12 cellular contexts compared by ENCODE assay signal in genomic region chr17:50111687-50112655, GRCh38. TPM values are rescaled to one million over a fixed set of nuclear protein-coding genes. Genes with fewer than 3 reads are reported as not detected.
DNase-seq lines count a peak whose midpoint lies in the region; ATAC-seq and TF ChIP-seq lines count a peak whose summit lies in the region.
"Had no signal": no experiment of that assay in that cellular context is flagged by ENCODE, and none has a peak within 500 bp of the region (broad histone marks: within the 10 kb centered on the region; RNA-seq: fewer than 3 reads in every experiment).

No MANE protein-coding gene starts in this region.

- peaks cover 13% of the 10 kb centered on the region for H3K27me3 Mint-ChIP-seq in activated CD4-positive, alpha-beta memory T cell treated with anti-CD3 and anti-CD28 coated beads for 36 hours
- peaks cover 12% of the 10 kb centered on the region for H3K27me3 Mint-ChIP-seq in activated T-helper 17 cell treated with anti-CD3 and anti-CD28 coated beads, Interleukin-2, amount 50 U/mL, for 72 hours

- POLR2A ChIA-PET in activated CD4-positive, alpha-beta memory T cell treated with anti-CD3 and anti-CD28 coated beads for 36 hours (lab: Charles Lee): no interaction called here

- H3K36me3 Mint-ChIP-seq in activated CD4-positive, alpha-beta memory T cell treated with anti-CD3 and anti-CD28 coated beads for 36 hours: no peaks in the 10 kb centered on the region
- H3K36me3 Mint-ChIP-seq in activated T-helper 17 cell treated with anti-CD3 and anti-CD28 coated beads, Interleukin-2, amount 50 U/mL, for 72 hours (ENCODE audit: low read depth): no peaks in the 10 kb centered on the region

- CTCF ChIA-PET in activated CD4-positive, alpha-beta memory T cell treated with anti-CD3 and anti-CD28 coated beads for 36 hours (lab: Charles Lee): interaction anchor here (0.9 to 3.0 kb wide), 4 partner anchors 8 to 49 kb away, joined by 3 to 14 read pairs (median 4); partner anchors contain the start of gene PDK2

- peak; percentile 76 for ATAC-seq in body of pancreas
- no peak for ATAC-seq in GM18867 (IDR thresholded peaks at IDR 0.05; ENCODE audit: unreplicated experiment)
- no peak for ATAC-seq in activated T-helper 17 cell treated with anti-CD3 and anti-CD28 coated beads, Interleukin-2, amount 50 U/mL, for 72 hours (replicated peaks)

- DNase-seq in ELF-1 (ENCODE audit: low read depth, low spot score): peak; percentile 81
- peak; percentile 58 to 86 (median 72) for DNase-seq in body of pancreas
- DNase-seq in activated CD4-positive, alpha-beta memory T cell treated with anti-CD3 and anti-CD28 coated beads for 36 hours: no peak
- no peak for DNase-seq in activated CD4-positive, alpha-beta T cell treated with anti-CD3 and anti-CD28 coated beads for 48 hours
- DNase-seq: activated naive CD4-positive, alpha-beta T cell treated with Interleukin-2 at 50 U/mL for 16 hours; CD4-positive, CD25-positive, alpha-beta regulatory T cell; NCI-H748 treated with DMSO at 0.1 percent for 48 hours had no signal

- H3K36me3 ChIP-seq in body of pancreas (replicated peaks in 1 of 2; ENCODE audit: insufficient read depth in 1 of 2, low read depth in 2 of 2) (peaks cover 0 to 10% of the 10 kb centered on the region in 2 donors), iPS-20b (ENCODE audit: insufficient read depth, low read depth, low read length) (no peaks in the 10 kb centered on the region), skeletal muscle tissue (ENCODE audit: control insufficient read depth in 3 of 3, insufficient read depth in 3 of 3, low read length in 3 of 3) (peaks cover 31 to 37% (median 33%) of the 10 kb centered on the region in 3 donors)
- H3K36me3 ChIP-seq: neutrophil had no signal

- H3K4me1 Mint-ChIP-seq in activated CD4-positive, alpha-beta memory T cell treated with anti-CD3 and anti-CD28 coated beads for 36 hours (ENCODE audit: low read depth): peaks cover 7% of the 10 kb centered on the region
- H3K4me1 Mint-ChIP-seq in activated T-helper 17 cell treated with anti-CD3 and anti-CD28 coated beads, Interleukin-2, amount 50 U/mL, for 72 hours: peaks cover 5% of the 10 kb centered on the region

- H3K4me3 Mint-ChIP-seq in activated CD4-positive, alpha-beta memory T cell treated with anti-CD3 and anti-CD28 coated beads for 36 hours: no peak overlapping the region
- no peak overlapping the region for H3K4me3 Mint-ChIP-seq in activated T-helper 17 cell treated with anti-CD3 and anti-CD28 coated beads, Interleukin-2, amount 50 U/mL, for 72 hours
- H3K4me3 Mint-ChIP-seq: CD4-positive, CD25-positive, alpha-beta regulatory T cell had no signal

- no peak overlapping the region for H3K27ac Mint-ChIP-seq in activated CD4-positive, alpha-beta memory T cell treated with anti-CD3 and anti-CD28 coated beads for 36 hours
- H3K27ac Mint-ChIP-seq in activated T-helper 17 cell treated with anti-CD3 and anti-CD28 coated beads, Interleukin-2, amount 50 U/mL, for 72 hours: no peak overlapping the region
- H3K27ac Mint-ChIP-seq: CD4-positive, CD25-positive, alpha-beta regulatory T cell had no signal

- no peak for TF ChIP-seq CTCF in body of pancreas (IDR thresholded peaks at IDR 0.05)

- H3K9me3 ChIP-seq in body of pancreas (no peaks in the 10 kb centered on the region), iPS-20b (ENCODE audit: insufficient read depth, low read depth, low read length) (no peaks in the 10 kb centered on the region), skeletal muscle tissue (ENCODE audit: control insufficient read depth in 3 of 3, low read length in 3 of 3) (no peaks in the 10 kb centered on the region)
- H3K9me3 ChIP-seq: neutrophil had no signal

- TF ChIP-seq POLR2A in body of pancreas (IDR thresholded peaks at IDR 0.05): peak in 1 of 3 donors; percentile 25

- H3K27ac ChIP-seq in body of pancreas: peak overlapping the region; percentile 59 to 87 (median 71)
- no peak overlapping the region for H3K27ac ChIP-seq in iPS-20b (ENCODE audit: low read length)
- H3K27ac ChIP-seq in skeletal muscle tissue (ENCODE audit: low read depth, low read length): peak overlapping the region; percentile 99
- H3K27ac ChIP-seq: neutrophil had no signal

- H3K9ac ChIP-seq in iPS-20b (ENCODE audit: low read depth, low read length) (peak overlapping the region; percentile 68), skeletal muscle tissue (ENCODE audit: low read depth in 1 of 3, low read length in 3 of 3) (peak overlapping the region; percentile 82 to 94 (median 82))

- H3K4me1 ChIP-seq in body of pancreas (peaks cover 30% of the 10 kb centered on the region), iPS-20b (ENCODE audit: insufficient read depth, low read length) (peaks cover 12% of the 10 kb centered on the region), skeletal muscle tissue (ENCODE audit: control insufficient read depth in 3 of 3, insufficient read depth in 3 of 3, low read length in 3 of 3) (peaks cover 34 to 60% (median 59%) of the 10 kb centered on the region in 3 donors)

- intact Hi-C loops in body of pancreas (cut with DNase I): no loop called here
- intact Hi-C loops in activated CD4-positive, alpha-beta memory T cell treated with anti-CD3 and anti-CD28 coated beads for 36 hours (cut with micrococcal nuclease): no loop called here

- WGBS in body of pancreas, 2 donors: 33 to 56% methylated on average over 4 to 13 of the region's 13 CpGs

- no peaks in the 10 kb centered on the region for H3K9me3 Mint-ChIP-seq in activated CD4-positive, alpha-beta memory T cell treated with anti-CD3 and anti-CD28 coated beads for 36 hours
- no peaks in the 10 kb centered on the region for H3K9me3 Mint-ChIP-seq in activated T-helper 17 cell treated with anti-CD3 and anti-CD28 coated beads, Interleukin-2, amount 50 U/mL, for 72 hours
- H3K9me3 Mint-ChIP-seq: CD4-positive, CD25-positive, alpha-beta regulatory T cell had no signal

- H3K4me3 ChIP-seq in body of pancreas (no peak overlapping the region), iPS-20b (ENCODE audit: low read length) (no peak overlapping the region), skeletal muscle tissue (ENCODE audit: low read length in 3 of 3) (peak overlapping the region in 2 of 3 donors; percentile 9 to 67)

- H3K27me3 ChIP-seq in body of pancreas (no peaks in the 10 kb centered on the region), iPS-20b (ENCODE audit: insufficient read depth, low read length) (peaks cover 6% of the 10 kb centered on the region; the same call in 1 of the 2 replicates), skeletal muscle tissue (ENCODE audit: control insufficient read depth in 3 of 3, insufficient read depth in 3 of 3, low read length in 3 of 3) (no peaks in the 10 kb centered on the region)

RNA-seq across cellular contexts. Expression of gene PDK2, which starts 16.8 kb away (rescaled TPM):
- total RNA-seq in body of pancreas (100 to 1,000 TPM in 1 of 2 donors, 10 to 100 TPM in 1; 27.0 to 119 TPM), skeletal muscle tissue (18.8 TPM)
- 10 to 100 TPM; 13.3 to 14.6 TPM for total RNA-seq in activated CD4-positive, alpha-beta memory T cell treated with anti-CD3 and anti-CD28 coated beads for 36 hours
- total RNA-seq in activated T-helper 17 cell treated with anti-CD3 and anti-CD28 coated beads, Interleukin-2, amount 50 U/mL, for 72 hours: 10 to 100 TPM; 10.0 to 15.2 TPM

RNA-seq across cellular contexts. Expression of gene SAMD14, which starts 18.0 kb away (rescaled TPM):
- total RNA-seq in body of pancreas (not detected), skeletal muscle tissue (1.0 TPM)
- total RNA-seq in activated CD4-positive, alpha-beta memory T cell treated with anti-CD3 and anti-CD28 coated beads for 36 hours: 1 to 10 TPM; 3.4 to 3.7 TPM
- total RNA-seq in activated T-helper 17 cell treated with anti-CD3 and anti-CD28 coated beads, Interleukin-2, amount 50 U/mL, for 72 hours: 1 to 10 TPM in 1 of 2 donors, under 1 TPM in 1; 0.84 to 6.9 TPM

RNA-seq across cellular contexts. Expression of gene PPP1R9B, which starts 38.5 kb away (rescaled TPM):
- total RNA-seq in body of pancreas (10 to 100 TPM; 20.0 to 31.0 TPM), skeletal muscle tissue (19.3 TPM)
- total RNA-seq in activated CD4-positive, alpha-beta memory T cell treated with anti-CD3 and anti-CD28 coated beads for 36 hours: 10 to 100 TPM; 84.3 to 86.1 TPM
- total RNA-seq in activated T-helper 17 cell treated with anti-CD3 and anti-CD28 coated beads, Interleukin-2, amount 50 U/mL, for 72 hours: 10 to 100 TPM; 73.6 to 89.2 TPM

RNA-seq across cellular contexts. Expression of gene SGCA, which starts 53.8 kb away (rescaled TPM):
- total RNA-seq in body of pancreas (1 to 10 TPM in 1 of 2 donors, not detected in 1; 1.3 TPM), skeletal muscle tissue (158 TPM)
- total RNA-seq in activated CD4-positive, alpha-beta memory T cell treated with anti-CD3 and anti-CD28 coated beads for 36 hours: under 1 TPM in 1 of 2 experiments, not detected in 1; 0.59 TPM
- total RNA-seq in activated T-helper 17 cell treated with anti-CD3 and anti-CD28 coated beads, Interleukin-2, amount 50 U/mL, for 72 hours: not detected
- total RNA-seq: CD4-positive, CD25-positive, alpha-beta regulatory T cell had no signal

RNA-seq across cellular contexts. Expression of gene ITGA3, which starts 56.1 kb away (rescaled TPM):
- total RNA-seq in body of pancreas (10 to 100 TPM; 31.0 to 36.3 TPM), skeletal muscle tissue (27.7 TPM)
- 10 to 100 TPM; 15.8 to 17.6 TPM for total RNA-seq in activated CD4-positive, alpha-beta memory T cell treated with anti-CD3 and anti-CD28 coated beads for 36 hours
- total RNA-seq in activated T-helper 17 cell treated with anti-CD3 and anti-CD28 coated beads, Interleukin-2, amount 50 U/mL, for 72 hours: 10 to 100 TPM in 1 of 2 donors, 1 to 10 TPM in 1; 5.3 to 22.2 TPM

Comparison
In these comparisons a context has a peak if more than half of its experiments do, and no peak if none do; other contexts are left out.
1. DNase-seq: peak in ELF-1 (single experiment) and body of pancreas (4 of 4); none in activated CD4-positive, alpha-beta memory T cell treated with anti-CD3 and anti-CD28 coated beads for 36 hours (single experiment) and activated CD4-positive, alpha-beta T cell treated with anti-CD3 and anti-CD28 coated beads for 48 hours (single experiment).
2. H3K4me3 ChIP-seq: peak in skeletal muscle tissue (2 of 3); none in body of pancreas (0 of 2) and iPS-20b (single experiment).